In genomic region chr17:65902165-65902564, GRCh38 we compare ENCODE assay signal across 20 cellular contexts.
"Had no signal": no experiment of that assay in that cellular context is flagged by ENCODE, and none has a peak within 500 bp of the region (broad histone marks: within the 10 kb centered on the region; RNA-seq: fewer than 3 reads in every experiment).

No MANE protein-coding gene starts in this region.

- H3K4me1 ChIP-seq: esophagus squamous epithelium, heart right ventricle, thyroid gland had no signal

- H3K27ac Mint-ChIP-seq: activated B cell treated with CpG ODN at 0.5 μM for 24 hours; activated CD8-positive, alpha-beta T cell treated with anti-CD3 and anti-CD28 coated beads for 36 hours; activated naive CD4-positive, alpha-beta T cell treated with anti-CD3 and anti-CD28 coated beads, Interleukin-2, amount 50 U/mL, for 24 hours; dendritic cell treated with granulocyte-macrophage colony-stimulating factor and Interleukin-4, amounts not matched to agents 40 ng/mL and 50 ng/mL, for 4 days had no signal

- DNase-seq: activated B cell treated with CpG ODN at 0.5 μM for 24 hours; activated CD4-positive, alpha-beta T cell treated with anti-CD3 and anti-CD28 coated beads for 48 hours; activated CD8-positive, alpha-beta T cell treated with anti-CD3 and anti-CD28 coated beads for 36 hours; activated effector memory CD4-positive, alpha-beta T cell treated with anti-CD3 and anti-CD28 coated beads, Interleukin-2, amount 50 U/mL, for 16 hours; activated T-cell treated with anti-CD3 and anti-CD28 coated beads, Interleukin-2, amount 50 U/mL, for 48 hours; effector memory CD4-positive, alpha-beta T cell; esophagus squamous epithelium; heart right ventricle; kidney glomerular epithelial cell; left ventricle myocardium superior; stimulated activated CD4-positive, alpha-beta T cell treated with anti-CD3 and anti-CD28 coated beads, Interleukin-12 subunit alpha, Interleukin-12 subunit beta, amount 100 ng/mL, for 4 hours; stimulated activated CD4-positive, alpha-beta T cell treated with anti-CD3 and anti-CD28 coated beads, Interleukin-1b, Interleukin-23, amount 100 ng/mL, for 48 hours; stimulated activated CD8-positive, alpha-beta memory T cell treated with anti-CD3 and anti-CD28 coated beads, Interleukin-4, amount 100 ng/mL, for 48 hours; stimulated activated naive CD4-positive, alpha-beta T cell; thyroid gland had no signal

- H3K4me3 Mint-ChIP-seq: activated B cell treated with CpG ODN at 0.5 μM for 24 hours; activated CD8-positive, alpha-beta T cell treated with anti-CD3 and anti-CD28 coated beads for 36 hours; activated naive CD4-positive, alpha-beta T cell treated with anti-CD3 and anti-CD28 coated beads, Interleukin-2, amount 50 U/mL, for 24 hours; dendritic cell treated with granulocyte-macrophage colony-stimulating factor and Interleukin-4, amounts not matched to agents 40 ng/mL and 50 ng/mL, for 4 days; neural crest cell had no signal

- H3K27ac ChIP-seq: esophagus squamous epithelium, heart right ventricle, thyroid gland had no signal

- ATAC-seq: activated CD8-positive, alpha-beta T cell treated with anti-CD3 and anti-CD28 coated beads for 36 hours had no signal

- H3K9me3 Mint-ChIP-seq: activated B cell treated with CpG ODN at 0.5 μM for 24 hours; activated CD8-positive, alpha-beta T cell treated with anti-CD3 and anti-CD28 coated beads for 36 hours; activated naive CD4-positive, alpha-beta T cell treated with anti-CD3 and anti-CD28 coated beads, Interleukin-2, amount 50 U/mL, for 24 hours; dendritic cell treated with granulocyte-macrophage colony-stimulating factor and Interleukin-4, amounts not matched to agents 40 ng/mL and 50 ng/mL, for 4 days; neural crest cell had no signal

- H3K36me3 ChIP-seq: adrenal gland, esophagus squamous epithelium, heart right ventricle, thyroid gland had no signal

- H3K4me1 Mint-ChIP-seq: activated B cell treated with CpG ODN at 0.5 μM for 24 hours; activated naive CD4-positive, alpha-beta T cell treated with anti-CD3 and anti-CD28 coated beads, Interleukin-2, amount 50 U/mL, for 24 hours had no signal

- H3K4me3 ChIP-seq: esophagus squamous epithelium, heart right ventricle, thyroid gland had no signal

- H3K36me3 Mint-ChIP-seq: activated naive CD4-positive, alpha-beta T cell treated with anti-CD3 and anti-CD28 coated beads, Interleukin-2, amount 50 U/mL, for 24 hours had no signal

- H3K27me3 Mint-ChIP-seq: activated B cell treated with CpG ODN at 0.5 μM for 24 hours; activated CD8-positive, alpha-beta T cell treated with anti-CD3 and anti-CD28 coated beads for 36 hours; activated naive CD4-positive, alpha-beta T cell treated with anti-CD3 and anti-CD28 coated beads, Interleukin-2, amount 50 U/mL, for 24 hours; dendritic cell treated with granulocyte-macrophage colony-stimulating factor and Interleukin-4, amounts not matched to agents 40 ng/mL and 50 ng/mL, for 4 days; progenitor cell of endocrine pancreas had no signal

- H3K27me3 ChIP-seq: adrenal gland, esophagus squamous epithelium, heart right ventricle, thyroid gland had no signal

- H3K9me3 ChIP-seq: esophagus squamous epithelium, heart right ventricle, thyroid gland had no signal
